In the genomic region with DNA sequence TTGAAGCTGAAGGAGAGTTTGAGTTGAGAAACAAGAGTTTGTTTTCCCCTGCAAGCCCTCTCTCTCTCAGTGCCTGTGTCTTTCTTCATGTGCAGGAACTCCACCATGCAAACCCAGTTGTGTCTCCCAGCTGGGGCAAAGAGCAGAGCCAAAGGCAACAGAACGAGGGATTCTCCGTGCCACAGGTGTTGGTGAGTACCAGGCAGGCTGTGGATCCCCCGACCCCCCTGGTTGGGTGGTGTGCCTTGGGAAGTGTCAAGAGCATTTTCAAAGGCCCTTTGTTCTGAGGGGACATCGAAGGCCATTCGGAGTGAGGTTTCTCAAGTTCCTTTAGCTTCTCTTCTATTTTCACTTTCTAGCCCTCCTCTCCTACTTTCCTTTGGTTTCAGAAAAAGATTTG, we compare ENCODE assay signal across 6 cellular contexts. TPM values are rescaled to one million over a fixed set of nuclear protein-coding genes. Genes with fewer than 3 reads are reported as not detected.
"Had no signal": no experiment of that assay in that cellular context is flagged by ENCODE, and none has a peak within 500 bp of the region (broad histone marks: within the 10 kb centered on the region; RNA-seq: fewer than 3 reads in every experiment).

No MANE protein-coding gene starts in this region.

- DNase-seq: H9, HCEC 1CT, IMR-90 had no signal

RNA-seq across cellular contexts. Expression of a gene that starts 20.8 kb away (rescaled TPM):
- total RNA-seq: GM23338, H1, H9, HT-29, IMR-90 had no signal
